Comparison of ENCODE assay signal across 19 cellular contexts in the genomic region with DNA sequence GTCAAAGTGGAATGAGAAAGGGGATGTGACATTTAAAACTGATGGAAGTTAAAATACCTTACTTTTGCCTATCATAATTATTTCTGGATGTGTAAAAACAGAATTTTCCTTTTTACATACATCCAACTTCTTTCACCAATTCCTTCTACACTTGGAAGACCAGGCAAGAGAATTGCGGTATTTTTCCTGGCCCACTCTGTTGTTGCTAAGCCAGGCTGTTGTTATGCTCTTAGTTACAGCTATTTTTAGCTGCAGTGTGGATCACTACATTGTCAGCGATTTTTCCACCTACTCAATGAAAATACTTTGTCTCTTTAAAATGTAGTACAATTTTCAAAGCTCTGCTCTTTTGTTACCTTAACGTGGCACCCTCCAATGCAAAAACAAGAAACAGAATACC. TPM values are rescaled to one million over a fixed set of nuclear protein-coding genes. Genes with fewer than 3 reads are reported as not detected.
A peak's percentile ranks its signal among the peaks of the same experiment; 100 is the strongest.
DNase-seq lines count a peak whose midpoint lies in the region; ATAC-seq and TF ChIP-seq lines count a peak whose summit lies in the region.
"Had no signal": no experiment of that assay in that cellular context is flagged by ENCODE, and none has a peak within 500 bp of the region (broad histone marks: within the 10 kb centered on the region; RNA-seq: fewer than 3 reads in every experiment).

No MANE protein-coding gene starts in this region.

- H3K9me3 ChIP-seq in Peyer's patch, result no peaks in the 10 kb centered on the region
- H3K9me3 ChIP-seq: A549, BLaER1 had no signal

- no peaks in the 10 kb centered on the region for H3K36me3 ChIP-seq in Peyer's patch
- H3K36me3 ChIP-seq: BLaER1 had no signal

- peak; percentile 60 for ATAC-seq in Right ventricle myocardium superior (ENCODE audit: poor library complexity)
- ATAC-seq: A549 had no signal

- TF ChIP-seq CTCF in choroid plexus epithelial cell (conservative IDR thresholded peaks at IDR 0.05; ENCODE audit: low read depth, low read length) (no peak), Peyer's patch (IDR thresholded peaks at IDR 0.05) (no peak)

- no peak for TF ChIP-seq POLR2A in Peyer's patch (IDR thresholded peaks at IDR 0.05)

- DNase-seq in Right ventricle myocardium superior (no peak), cardiac septum (ENCODE audit: low spot score) (no peak), choroid plexus epithelial cell (ENCODE audit: low read depth) (peak; percentile 6), myocyte (ENCODE audit: low read depth) (peak; percentile 28), NCI-H187 treated with DMSO at 0.1 percent for 48 hours (lab: John Stamatoyannopoulos, UW) (no peak), Peyer's patch (no peak)
- no peak for DNase-seq in stimulated activated CD4-positive, alpha-beta T cell treated with anti-CD3 and anti-CD28 coated beads, Interleukin-1b, Interleukin-23, amount 100 ng/mL, for 48 hours
- DNase-seq: CD8-positive, alpha-beta memory T cell; DMS79 treated with DMSO at 0.1 percent for 48 hours; HCEC 1CT; IMR-90; NCI-H1417 treated with DMSO at 0.1 percent for 48 hours; NCI-H1930; NCI-H2171 treated with DMSO at 0.1 percent for 48 hours; NCI-H774; OCI-M1; SIG-M5 had no signal

- H3K27me3 ChIP-seq in Peyer's patch, result no peaks in the 10 kb centered on the region
- H3K27me3 ChIP-seq: BLaER1 had no signal

- no peak overlapping the region for H3K4me3 ChIP-seq in choroid plexus epithelial cell (ENCODE audit: low read depth, low read length)
- no peak overlapping the region for H3K4me3 ChIP-seq in Peyer's patch
- H3K4me3 ChIP-seq: A549, BLaER1 had no signal

- H3K27ac ChIP-seq in Peyer's patch, result no peak overlapping the region
- H3K27ac ChIP-seq: A549, BLaER1 had no signal

- intact Hi-C loops in Right ventricle myocardium superior (cut with DNase I) (no loop called here), cardiac septum (cut with DNase I) (no loop called here)

- H3K4me1 ChIP-seq in Peyer's patch, result no peaks in the 10 kb centered on the region
- H3K4me1 ChIP-seq: A549, BLaER1 had no signal

RNA-seq across cellular contexts. Expression of a gene that starts 43.4 kb away (rescaled TPM):
- total RNA-seq in Right ventricle myocardium superior (not detected), cardiac septum (0.22 TPM), myocyte (0.94 and 1.6 TPM in 2 replicates), Peyer's patch (not detected)
- polyA plus RNA-seq in myocyte (2012), result 0.54 TPM
- total RNA-seq: CD8-positive, alpha-beta memory T cell had no signal
- polyA plus RNA-seq: CD8-positive, alpha-beta memory T cell had no signal

Comparison
In these comparisons a context has a peak if more than half of its experiments do, and no peak if none do; other contexts are left out.
1. DNase-seq: peak in choroid plexus epithelial cell (single experiment) and myocyte (single experiment); none in Right ventricle myocardium superior (single experiment), cardiac septum (single experiment), NCI-H187 treated with DMSO at 0.1 percent for 48 hours (single experiment), stimulated activated CD4-positive, alpha-beta T cell treated with anti-CD3 and anti-CD28 coated beads, Interleukin-1b, Interleukin-23, amount 100 ng/mL, for 48 hours (single experiment) and Peyer's patch (0 of 3).